18 cellular contexts compared by ENCODE assay signal in genomic region chr7:157794764-157795101, GRCh38.
DNase-seq lines count a peak whose midpoint lies in the region; ATAC-seq, FAIRE-seq and TF ChIP-seq lines count a peak whose summit lies in the region.
"Had no signal": no experiment of that assay in that cellular context is flagged by ENCODE, and none has a peak within 500 bp of the region (broad histone marks: within the 10 kb centered on the region; RNA-seq: fewer than 3 reads in every experiment).

No MANE protein-coding gene starts in this region.

- no peak overlapping the region for H4K8ac ChIP-seq in H1 (ENCODE audit: extremely low read depth, insufficient read depth, low read length)

- TF ChIP-seq CTCF in H1 (IDR thresholded peaks at IDR 0.05; ENCODE audit: control extremely low read depth in 1 of 3, insufficient read depth in 1 of 3, low read depth in 1 of 3, low read length in 3 of 3) (no peak), neural progenitor cell (IDR thresholded peaks at IDR 0.05) (no peak), type B pancreatic cell (conservative IDR thresholded peaks at IDR 0.05) (no peak)

- H3K36me3 ChIP-seq in H7 (replicated peaks; ENCODE audit: control insufficient read depth, insufficient read depth, low read length), result no peaks in the 10 kb centered on the region
- no peaks in the 10 kb centered on the region for H3K36me3 ChIP-seq in H1 (ENCODE audit: control insufficient read depth in 2 of 4, insufficient read depth in 4 of 4, low read length in 3 of 4)
- H3K36me3 ChIP-seq in neural progenitor cell, result no peaks in the 10 kb centered on the region
- H3K36me3 ChIP-seq: BE2C had no signal

- H2BK12ac ChIP-seq in H1 (ENCODE audit: low read depth, low read length), result no peak overlapping the region

- H3K27ac ChIP-seq in H1 (ENCODE audit: low read depth, low read length), result no peak overlapping the region
- no peak overlapping the region for H3K27ac ChIP-seq in neural progenitor cell

- no peak for TF ChIP-seq EP300 in H1 (IDR thresholded peaks at IDR 0.05; ENCODE audit: borderline replicate concordance in 1 of 2, low read depth in 2 of 2, low read length in 2 of 2)

- peak overlapping the region; percentile 96 for H3K27ac Mint-ChIP-seq in neural progenitor cell
- H3K27ac Mint-ChIP-seq in type B pancreatic cell, result no peak overlapping the region
- H3K27ac Mint-ChIP-seq: CD8-positive, alpha-beta T cell; IgD-negative memory B cell had no signal

- peaks cover 7% of the 10 kb centered on the region for H3F3A ChIP-seq in neural progenitor cell (ENCODE audit: low read depth)

- DNase-seq in H7 (peak; percentile 89), NCI-H345 (lab: John Stamatoyannopoulos, UW) (peak; percentile 8), H1 (ENCODE audit: low read depth in 1 of 2, low spot score in 2 of 2) (no peak), neural progenitor cell (ENCODE audit: low spot score) (no peak), type B pancreatic cell (ENCODE audit: extremely low spot score, unreplicated experiment) (no peak)
- DNase-seq: BE2C; CD8-positive, alpha-beta T cell; DMS79 treated with DMSO at 0.1 percent for 48 hours; EL had no signal

- peaks cover 15% of the 10 kb centered on the region for H3K27me3 Mint-ChIP-seq in neural progenitor cell (ENCODE audit: insufficient read depth, low read depth)
- H3K27me3 Mint-ChIP-seq in type B pancreatic cell, result no peaks in the 10 kb centered on the region
- H3K27me3 Mint-ChIP-seq: IgD-negative memory B cell had no signal

- no peak for TF ChIP-seq POLR2A in H1 (IDR thresholded peaks at IDR 0.05; ENCODE audit: control extremely low read depth in 1 of 2, low read depth in 2 of 2, low read length in 2 of 2)

- H3K4me2 ChIP-seq in H1 (ENCODE audit: insufficient read depth in 1 of 2, low read depth in 2 of 2, low read length in 2 of 2) (peak overlapping the region; percentile 45 to 61), neural progenitor cell (peak overlapping the region; percentile 58)

- H2AFZ ChIP-seq in H1 (ENCODE audit: low read length) (no peak overlapping the region), neural progenitor cell (replicated peaks) (no peak overlapping the region)

- H3K4ac ChIP-seq in H1 (replicated peaks; ENCODE audit: insufficient read length, low read depth, low read length), result no peak overlapping the region

- no peaks in the 10 kb centered on the region for H3K79me2 ChIP-seq in H1 (ENCODE audit: control insufficient read depth in 1 of 2, insufficient read depth in 2 of 2, low read length in 2 of 2)
- no peaks in the 10 kb centered on the region for H3K79me2 ChIP-seq in neural progenitor cell (ENCODE audit: low read depth)

- H3K36me3 Mint-ChIP-seq in neural progenitor cell (no peaks in the 10 kb centered on the region), type B pancreatic cell (no peaks in the 10 kb centered on the region)
- H3K36me3 Mint-ChIP-seq: CD14-positive monocyte; CD8-positive, alpha-beta T cell; IgD-negative memory B cell had no signal

- no peak overlapping the region for H2BK20ac ChIP-seq in H1 (ENCODE audit: low read length)

- peak overlapping the region; percentile 87; the same call in 1 of the 2 replicates for H3K18ac ChIP-seq in H1 (ENCODE audit: extremely low read depth, low read length)

- CTCF ChIA-PET in H1 (lab: Charles Lee; ENCODE audit: partially characterized antibody), result no interaction called here

- H3K4me1 ChIP-seq in H1 (replicated peaks in 1 of 4; ENCODE audit: control insufficient read depth in 3 of 4, insufficient read depth in 4 of 4, low read length in 3 of 4), result peaks cover 9 to 39% (median 21%) of the 10 kb centered on the region in 4 experiments
- H3K4me1 ChIP-seq in neural progenitor cell, result peaks cover 10% of the 10 kb centered on the region
- H3K4me1 ChIP-seq: BE2C had no signal

- H3K9me3 ChIP-seq in H1 (ENCODE audit: insufficient read depth in 2 of 2, low read depth in 1 of 2, low read length in 1 of 2), result no peaks in the 10 kb centered on the region; a peak in 1 of 4 replicates
- no peaks in the 10 kb centered on the region for H3K9me3 ChIP-seq in neural progenitor cell (ENCODE audit: low read depth)
- H3K9me3 ChIP-seq: BE2C had no signal

- H3K23ac ChIP-seq in H1 (ENCODE audit: insufficient read length), result no peak overlapping the region

- peak overlapping the region; percentile 67 for H2BK120ac ChIP-seq in H1 (replicated peaks; ENCODE audit: low read depth, low read length)

- peaks cover 5% of the 10 kb centered on the region; the same call in 1 of the 2 replicates for H3K23me2 ChIP-seq in H1 (ENCODE audit: low read depth, low read length)

- H2AK5ac ChIP-seq in H1 (ENCODE audit: low read depth, low read length), result no peak overlapping the region

- no peak overlapping the region for H3K14ac ChIP-seq in H1 (ENCODE audit: insufficient read length)

- H3K4me3 Mint-ChIP-seq in neural progenitor cell (peak overlapping the region; percentile 52), type B pancreatic cell (no peak overlapping the region)
- H3K4me3 Mint-ChIP-seq: CD14-positive monocyte; CD8-positive, alpha-beta T cell had no signal

- H3K9me3 Mint-ChIP-seq in neural progenitor cell (peaks cover 6% of the 10 kb centered on the region), type B pancreatic cell (no peaks in the 10 kb centered on the region)
- H3K9me3 Mint-ChIP-seq: CD8-positive, alpha-beta T cell had no signal

- TF ChIP-seq RAD21 in H1 (IDR thresholded peaks at IDR 0.05 in 1 of 2, conservative IDR thresholded peaks at IDR 0.05 in 1 of 2; ENCODE audit: low read depth in 2 of 2, low read length in 2 of 2), result no peak

- H4K20me1 ChIP-seq in H1 (replicated peaks in 1 of 2; ENCODE audit: control insufficient read depth in 1 of 2, insufficient read depth in 2 of 2, low read length in 2 of 2), result peaks cover 0 to 4% of the 10 kb centered on the region in 2 experiments
- no peaks in the 10 kb centered on the region for H4K20me1 ChIP-seq in neural progenitor cell (ENCODE audit: low read depth)

- H3K79me1 ChIP-seq in H1 (ENCODE audit: low read depth, low read length), result no peaks in the 10 kb centered on the region

- H4K91ac ChIP-seq in H1 (replicated peaks; ENCODE audit: insufficient read length, low read length), result no peak overlapping the region

- H3K27me3 ChIP-seq in H7 (ENCODE audit: control insufficient read depth, insufficient read depth, low read length) (no peaks in the 10 kb centered on the region), H1 (replicated peaks in 1 of 4; ENCODE audit: control insufficient read depth in 3 of 4, extremely low read depth in 1 of 4, insufficient read depth in 3 of 4, low read length in 3 of 4) (no peaks in the 10 kb centered on the region; a peak in 1 of 7 replicates), neural progenitor cell (no peaks in the 10 kb centered on the region)
- H3K27me3 ChIP-seq: BE2C had no signal

- H2BK15ac ChIP-seq in H1 (ENCODE audit: low read length), result no peak overlapping the region

- no peak overlapping the region for H4K5ac ChIP-seq in H1 (ENCODE audit: insufficient read length, low read depth, low read length)

- WGBS in H1 (ENCODE audit: extremely low coverage in 1 of 2, insufficient coverage in 1 of 2, insufficient read length in 1 of 2, insufficient replicate concordance in 2 of 2, low coverage in 1 of 2, low lambda C conversion rate in 2 of 2, missing lambda C conversion rate in 1 of 2), 2 experiments, result 17% methylated on average over 4 of the region's 4 CpGs; no CpG with 5 or more reads in 1 of the 2 experiments

- no peak for ATAC-seq in GM18517 (IDR thresholded peaks at IDR 0.05; ENCODE audit: unreplicated experiment)
- no peak for ATAC-seq in GM18868 (IDR thresholded peaks at IDR 0.05; ENCODE audit: unreplicated experiment)
- ATAC-seq: CD8-positive, alpha-beta T cell had no signal

- H2BK5ac ChIP-seq in H1 (ENCODE audit: low read depth, low read length), result peak overlapping the region; percentile 97; the same call in 1 of the 2 replicates

- H3K9ac ChIP-seq in H1 (replicated peaks in 1 of 4; ENCODE audit: extremely low read depth in 1 of 4, low read depth in 3 of 4, low read length in 3 of 4), result no peak overlapping the region
- H3K9ac ChIP-seq in neural progenitor cell, result no peak overlapping the region

- FAIRE-seq in H1 (lab: Jason Lieb, UNC), result no peak
- FAIRE-seq: A204.1, D721Med, G401.6, GM12891, GM19239 had no signal

- POLR2A ChIA-PET in H1 (lab: Charles Lee; ENCODE audit: partially characterized antibody), result interaction anchor here (1.4 kb wide), 1 partner anchor 9 kb away, joined by 4 read pairs; no protein-coding TSS in a partner anchor

- H3K4me3 ChIP-seq in H7 (ENCODE audit: insufficient read depth, low read depth, low read length) (no peak overlapping the region), H1 (ENCODE audit: extremely low read depth in 1 of 4, insufficient read depth in 2 of 4, low read depth in 3 of 4, low read length in 4 of 4) (peak overlapping the region in 1 of 4 experiments; percentile 35; a peak in 1 of 8 replicates), neural progenitor cell (no peak overlapping the region)

- peaks cover 33% of the 10 kb centered on the region for H3K4me1 Mint-ChIP-seq in neural progenitor cell
- peaks cover 8% of the 10 kb centered on the region for H3K4me1 Mint-ChIP-seq in type B pancreatic cell (ENCODE audit: unreplicated experiment)
- H3K4me1 Mint-ChIP-seq: CD14-positive monocyte had no signal

- no peak overlapping the region for H3K56ac ChIP-seq in H1 (replicated peaks; ENCODE audit: insufficient read length, low read depth, low read length)

TF ChIP-seq in H1, 55 proteins besides CTCF, POLR2A, EP300 and RAD21:
- TF ChIP-seq POU5F1 (IDR thresholded peaks at IDR 0.05; ENCODE audit: low read depth, low read length), result peak; percentile 60
- no peak for TF ChIP-seq RBBP5 (IDR thresholded peaks at IDR 0.05; ENCODE audit: borderline replicate concordance, low read depth, low read length)

Comparison
In these comparisons a context has a peak if more than half of its experiments do, and no peak if none do; other contexts are left out.
1. DNase-seq: peak in H7 (single experiment) and NCI-H345 (single experiment); none in H1 (0 of 2), neural progenitor cell (single experiment) and type B pancreatic cell (single experiment).